ENCODE assay signal across 23 cellular contexts in the genomic region with DNA sequence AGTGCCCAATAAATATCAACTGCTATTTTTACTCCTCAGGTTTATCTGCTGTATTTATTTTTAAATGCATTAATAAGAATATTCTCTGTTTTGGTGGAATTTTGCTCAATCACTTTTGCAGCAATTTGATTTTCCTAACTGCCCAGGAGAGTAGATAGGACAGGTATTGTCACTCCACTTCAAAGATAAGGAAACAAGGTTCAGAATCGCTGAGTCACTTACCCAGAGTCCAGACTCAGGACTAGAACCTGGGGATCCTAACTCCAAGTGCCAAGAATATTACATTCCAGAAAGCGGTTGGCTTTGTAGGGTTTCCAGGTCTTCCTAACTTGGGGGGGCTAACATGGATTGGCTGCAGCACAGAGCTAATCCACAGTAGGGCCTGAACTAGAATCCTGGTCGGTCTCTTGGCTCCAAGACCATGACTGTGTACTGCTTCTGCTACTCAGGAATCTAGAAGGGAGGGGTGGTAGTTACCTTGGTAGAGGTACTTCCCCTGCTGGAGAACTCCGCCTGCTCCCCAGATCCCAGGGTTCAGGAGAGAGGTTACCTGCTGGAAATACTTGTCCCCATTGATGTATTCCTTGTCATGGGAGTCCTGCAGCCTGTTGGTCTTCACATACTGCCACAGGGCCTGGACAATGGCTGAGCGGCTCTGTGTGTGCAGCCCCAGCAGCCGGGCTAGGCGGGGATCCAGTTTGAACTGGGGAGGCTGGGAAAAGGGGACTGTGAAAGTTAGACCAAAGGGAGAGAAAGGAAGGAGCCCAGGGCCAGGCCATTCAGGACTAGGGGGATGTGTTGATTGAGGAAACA. TPM values are rescaled to one million over a fixed set of nuclear protein-coding genes. Genes with fewer than 3 reads are reported as not detected.
DNase-seq lines count a peak whose midpoint lies in the region; ATAC-seq, FAIRE-seq and TF ChIP-seq lines count a peak whose summit lies in the region.
"Had no signal": no experiment of that assay in that cellular context is flagged by ENCODE, and none has a peak within 500 bp of the region (broad histone marks: within the 10 kb centered on the region; RNA-seq: fewer than 3 reads in every experiment).

No MANE protein-coding gene starts in this region.

- H4K12ac ChIP-seq in trophoblast cell (ENCODE audit: low read depth, low read length), result no peak overlapping the region

- H4K20me1 ChIP-seq in H9 (ENCODE audit: control insufficient read depth, insufficient read depth, insufficient read length) (no peaks in the 10 kb centered on the region), astrocyte (ENCODE audit: insufficient read depth, low read length) (peaks cover 93% of the 10 kb centered on the region)

- H3K4me1 ChIP-seq in H9 (ENCODE audit: insufficient read depth, low read length) (no peaks in the 10 kb centered on the region), astrocyte (ENCODE audit: insufficient read depth, low read length) (peaks cover 14% of the 10 kb centered on the region), psoas muscle (peaks cover 51% of the 10 kb centered on the region), trophoblast cell (ENCODE audit: control insufficient read depth in 1 of 2, insufficient read depth in 2 of 2, low read length in 2 of 2) (peaks cover 3 to 8% of the 10 kb centered on the region in 2 experiments)

- H3K4me1 Mint-ChIP-seq in activated T-cell treated with anti-CD3 and anti-CD28 coated beads, Interleukin-2, amount 50 U/mL, for 24 hours (ENCODE audit: low read depth), result peaks cover 29% of the 10 kb centered on the region
- H3K4me1 Mint-ChIP-seq in H9, result peaks cover 22 to 28% of the 10 kb centered on the region in 2 experiments
- H3K4me1 Mint-ChIP-seq in astrocyte (ENCODE audit: low read depth, unreplicated experiment), result peaks cover 6% of the 10 kb centered on the region

- no peak overlapping the region for H4K91ac ChIP-seq in H9 (ENCODE audit: insufficient read length, low read depth, low read length)
- no peak overlapping the region for H4K91ac ChIP-seq in trophoblast cell (ENCODE audit: low read depth, low read length)

- no peaks in the 10 kb centered on the region for H3K9me3 Mint-ChIP-seq in activated T-cell treated with anti-CD3 and anti-CD28 coated beads, Interleukin-2, amount 50 U/mL, for 24 hours
- H3K9me3 Mint-ChIP-seq in H9, result no peaks in the 10 kb centered on the region; a peak in 1 of 5 replicates
- no peaks in the 10 kb centered on the region for H3K9me3 Mint-ChIP-seq in astrocyte (ENCODE audit: unreplicated experiment)
- H3K9me3 Mint-ChIP-seq: activated CD4-positive, alpha-beta T cell treated with anti-CD3 and anti-CD28 coated beads, Interleukin-2, amount 10 ng/mL, durations not matched to agents 7 days and 5 days; activated naive CD4-positive, alpha-beta T cell treated with anti-CD3 and anti-CD28 coated beads, Interleukin-2, amount 50 U/mL, for 24 hours; immature natural killer cell; T-cell had no signal

- H3K27ac Mint-ChIP-seq in activated T-cell treated with anti-CD3 and anti-CD28 coated beads, Interleukin-2, amount 50 U/mL, for 24 hours, result peak overlapping the region; percentile 69
- peak overlapping the region in 2 of 3 experiments; percentile 47 to 53; a peak in 3 of 7 replicates for H3K27ac Mint-ChIP-seq in H9
- H3K27ac Mint-ChIP-seq in astrocyte (ENCODE audit: unreplicated experiment), result peak overlapping the region; percentile 53
- H3K27ac Mint-ChIP-seq: activated CD4-positive, alpha-beta T cell treated with anti-CD3 and anti-CD28 coated beads, Interleukin-2, amount 10 ng/mL, durations not matched to agents 7 days and 5 days; activated naive CD4-positive, alpha-beta T cell treated with anti-CD3 and anti-CD28 coated beads, Interleukin-2, amount 50 U/mL, for 24 hours; T-cell had no signal

- no peak for FAIRE-seq in astrocyte (lab: Jason Lieb, UNC)
- FAIRE-seq: urothelium cell line had no signal

- H2BK12ac ChIP-seq in H9 (ENCODE audit: insufficient read length, low read depth, low read length) (no peak overlapping the region), trophoblast cell (ENCODE audit: low read length) (no peak overlapping the region)

- no peak overlapping the region for H2BK15ac ChIP-seq in H9 (ENCODE audit: low read depth, low read length)

- no peak overlapping the region for H3K4me2 ChIP-seq in H9 (ENCODE audit: insufficient read depth, insufficient read length, low read length)
- H3K4me2 ChIP-seq in astrocyte (ENCODE audit: low read length), result no peak overlapping the region
- no peak overlapping the region for H3K4me2 ChIP-seq in trophoblast cell (ENCODE audit: low read length)
- H3K4me2 ChIP-seq: KMS-11 had no signal

- H3K79me2 ChIP-seq in H9 (ENCODE audit: insufficient read depth, low read length), result no peaks in the 10 kb centered on the region
- H3K79me2 ChIP-seq in astrocyte (ENCODE audit: insufficient read depth, low read length), result peaks cover 42% of the 10 kb centered on the region
- H3K79me2 ChIP-seq in trophoblast cell (ENCODE audit: control insufficient read depth, insufficient read depth, low read length, poor library complexity), result no peaks in the 10 kb centered on the region

- no peak overlapping the region for H3K4me3 ChIP-seq in astrocyte (ENCODE audit: insufficient read depth, low read depth, low read length)
- no peak overlapping the region for H3K4me3 ChIP-seq in psoas muscle
- H3K4me3 ChIP-seq in trophoblast cell (ENCODE audit: low read depth, low read length), result no peak overlapping the region
- H3K4me3 ChIP-seq: coronary artery, lower lobe of right lung, ovary had no signal

- H3K27me3 ChIP-seq in H9 (ENCODE audit: insufficient read depth, low read length) (no peaks in the 10 kb centered on the region; the same call in 1 of the 2 replicates), astrocyte (ENCODE audit: insufficient read depth, low read length) (no peaks in the 10 kb centered on the region), psoas muscle (ENCODE audit: insufficient read depth in 3 of 3, low read length in 2 of 3) (no peaks in the 10 kb centered on the region), trophoblast cell (ENCODE audit: insufficient read depth, low read length) (peaks cover 6% of the 10 kb centered on the region)
- H3K27me3 ChIP-seq: ovary had no signal

- H2BK120ac ChIP-seq in H9 (ENCODE audit: low read depth, low read length, poor library complexity, severe bottlenecking) (no peak overlapping the region), trophoblast cell (ENCODE audit: insufficient read depth, low read length, poor library complexity) (no peak overlapping the region)

- H2AFZ ChIP-seq in H9 (ENCODE audit: low read length) (no peak overlapping the region), astrocyte (ENCODE audit: low read depth, low read length) (no peak overlapping the region), trophoblast cell (ENCODE audit: insufficient read depth, low read length, poor library complexity) (no peak overlapping the region)

- ATAC-seq in psoas muscle, result no peak
- ATAC-seq: lower lobe of right lung, T-cell had no signal

- H3K9me3 ChIP-seq in H9 (ENCODE audit: control insufficient read depth, low read depth, low read length) (no peaks in the 10 kb centered on the region), astrocyte (ENCODE audit: insufficient read depth, low read depth, low read length) (no peaks in the 10 kb centered on the region), psoas muscle (no peaks in the 10 kb centered on the region), trophoblast cell (ENCODE audit: insufficient read depth, low read depth, low read length) (no peaks in the 10 kb centered on the region)
- H3K9me3 ChIP-seq: lower lobe of right lung, ovary had no signal

- intact Hi-C loops in psoas muscle (cut with DNase I), result loop anchor here (5.0 kb wide), 3 partner anchors 49 to 119 kb away; no protein-coding TSS in a partner anchor

- H3K9ac ChIP-seq in H9 (ENCODE audit: extremely low read depth, insufficient read length, low read length) (no peak overlapping the region), astrocyte (ENCODE audit: low read length) (no peak overlapping the region), trophoblast cell (ENCODE audit: low read length) (no peak overlapping the region)
- H3K9ac ChIP-seq: KMS-11 had no signal

- H2BK20ac ChIP-seq in H9 (ENCODE audit: low read depth, low read length, poor library complexity, severe bottlenecking), result no peak overlapping the region

- no peak overlapping the region for H2AK5ac ChIP-seq in H9 (ENCODE audit: insufficient read length, low read length)
- no peak overlapping the region for H2AK5ac ChIP-seq in trophoblast cell (ENCODE audit: low read length)

- H3K36me3 Mint-ChIP-seq in activated T-cell treated with anti-CD3 and anti-CD28 coated beads, Interleukin-2, amount 50 U/mL, for 24 hours (ENCODE audit: low read depth), result peaks cover 44% of the 10 kb centered on the region
- H3K36me3 Mint-ChIP-seq in H9 (ENCODE audit: insufficient read depth in 1 of 3, low read depth in 3 of 3) (peaks cover 2 to 15% (median 10%) of the 10 kb centered on the region in 3 experiments; a peak in 6 of 7 replicates), astrocyte (ENCODE audit: low read depth, unreplicated experiment) (peaks cover 21% of the 10 kb centered on the region)

- H2BK5ac ChIP-seq in H9 (ENCODE audit: insufficient read length, low read length) (no peak overlapping the region), trophoblast cell (ENCODE audit: low read depth, low read length, poor library complexity) (no peak overlapping the region)

- H3K79me1 ChIP-seq in H9 (ENCODE audit: insufficient read depth, low read depth, low read length, poor library complexity, severe bottlenecking), result no peaks in the 10 kb centered on the region
- no peaks in the 10 kb centered on the region for H3K79me1 ChIP-seq in trophoblast cell (ENCODE audit: low read length)

- H3K27ac ChIP-seq in H9 (ENCODE audit: insufficient read length, low read depth, low read length) (no peak overlapping the region), astrocyte (ENCODE audit: low read depth, low read length) (no peak overlapping the region), psoas muscle (peak overlapping the region; percentile 42), trophoblast cell (ENCODE audit: low read depth, low read length) (no peak overlapping the region)
- H3K27ac ChIP-seq: KMS-11, lower lobe of right lung, ovary had no signal

- H3K23ac ChIP-seq in H9 (ENCODE audit: insufficient read length, low read depth, low read length), result no peak overlapping the region
- no peak overlapping the region for H3K23ac ChIP-seq in trophoblast cell (ENCODE audit: low read length)

- H3K56ac ChIP-seq in H9 (ENCODE audit: insufficient read length, low read depth, low read length), result no peak overlapping the region

- no peak overlapping the region for H4K8ac ChIP-seq in H9 (replicated peaks; ENCODE audit: insufficient read length, low read depth, low read length)
- H4K8ac ChIP-seq in trophoblast cell (ENCODE audit: low read depth, low read length), result no peak overlapping the region

- no peak overlapping the region for H4K5ac ChIP-seq in H9 (ENCODE audit: insufficient read length, low read depth, low read length)

- WGBS in H9 (ENCODE audit: extremely low coverage, insufficient read length, low lambda C conversion rate), result no CpG with 5 or more reads among the region's 7 CpGs
- WGBS in psoas muscle, 3 donors, result 74 to 85% (median 77%) methylated on average over 7 of the region's 7 CpGs
- WGBS in trophoblast cell (ENCODE audit: extremely low coverage, insufficient coverage, insufficient read length), result no CpG with 5 or more reads among the region's 7 CpGs

- H3K27me3 Mint-ChIP-seq in activated T-cell treated with anti-CD3 and anti-CD28 coated beads, Interleukin-2, amount 50 U/mL, for 24 hours, result peaks cover 4% of the 10 kb centered on the region
- peaks cover 25% of the 10 kb centered on the region for H3K27me3 Mint-ChIP-seq in H9 (ENCODE audit: low read depth)
- H3K27me3 Mint-ChIP-seq in astrocyte (ENCODE audit: low read depth, unreplicated experiment), result no peaks in the 10 kb centered on the region
- H3K27me3 Mint-ChIP-seq: activated naive CD4-positive, alpha-beta T cell treated with anti-CD3 and anti-CD28 coated beads, Interleukin-2, amount 50 U/mL, for 24 hours had no signal

- H3T11ph ChIP-seq in H9 (ENCODE audit: low read length), result no peak overlapping the region

- no peak overlapping the region for H3K4me3 Mint-ChIP-seq in activated T-cell treated with anti-CD3 and anti-CD28 coated beads, Interleukin-2, amount 50 U/mL, for 24 hours
- H3K4me3 Mint-ChIP-seq in H9 (no peak overlapping the region), astrocyte (ENCODE audit: unreplicated experiment) (no peak overlapping the region)
- H3K4me3 Mint-ChIP-seq: activated CD4-positive, alpha-beta T cell treated with anti-CD3 and anti-CD28 coated beads, Interleukin-2, amount 10 ng/mL, durations not matched to agents 7 days and 5 days; activated naive CD4-positive, alpha-beta T cell treated with anti-CD3 and anti-CD28 coated beads, Interleukin-2, amount 50 U/mL, for 24 hours; T-cell had no signal

- H3K36me3 ChIP-seq in astrocyte (ENCODE audit: insufficient read depth, low read length) (peaks cover 37% of the 10 kb centered on the region), psoas muscle (ENCODE audit: insufficient read depth in 1 of 2, low read depth in 1 of 2) (peaks cover 0 to 79% of the 10 kb centered on the region in 2 donors), trophoblast cell (ENCODE audit: control insufficient read depth in 1 of 2, insufficient read depth in 2 of 2, low read length in 2 of 2) (peaks cover 41 to 45% of the 10 kb centered on the region in 2 experiments)
- H3K36me3 ChIP-seq: ovary had no signal

- H3K23me2 ChIP-seq in H9 (ENCODE audit: insufficient read length, low read depth, low read length, poor library complexity, severe bottlenecking), result no peaks in the 10 kb centered on the region

- no peak for DNase-seq in activated T-cell treated with anti-CD3 and anti-CD28 coated beads, Interleukin-2, amount 50 U/mL, for 24 hours
- DNase-seq in activated T-cell treated with anti-CD3 and anti-CD28 coated beads, Interleukin-2, amount 50 U/mL, for 48 hours, result no peak
- DNase-seq in H9, result no peak
- no peak for DNase-seq in astrocyte (ENCODE audit: low read depth)
- DNase-seq in psoas muscle, result no peak
- no peak for DNase-seq in trophoblast cell
- no peak for DNase-seq in NCI-H2196 (lab: John Stamatoyannopoulos, UW; ENCODE audit: unreplicated experiment)
- DNase-seq in stimulated activated naive CD4-positive, alpha-beta T cell (lab: John Stamatoyannopoulos, UW), result no peak
- DNase-seq: ACHN; activated CD4-positive, alpha-beta T cell treated with anti-CD3 and anti-CD28 coated beads, Interleukin-2, amount 10 ng/mL, durations not matched to agents 7 days and 5 days; DMS153; immature natural killer cell; lower lobe of right lung; NCI-H2029 treated with DMSO at 0.1 percent for 48 hours; NCI-H446; substantia nigra; T-cell had no signal

- no peak overlapping the region; the same call in 1 of the 2 replicates for H3K14ac ChIP-seq in H9 (ENCODE audit: insufficient read depth, low read length)
- no peak overlapping the region for H3K14ac ChIP-seq in trophoblast cell (ENCODE audit: low read length)

- H3K18ac ChIP-seq in H9 (ENCODE audit: insufficient read length, low read depth, low read length) (no peak overlapping the region), trophoblast cell (ENCODE audit: low read length) (no peak overlapping the region)

- no peak overlapping the region for H3K4ac ChIP-seq in H9 (ENCODE audit: low read depth, low read length)
- no peak overlapping the region for H3K4ac ChIP-seq in trophoblast cell (ENCODE audit: low read depth, low read length)

- TF ChIP-seq CTCF in H9 (conservative IDR thresholded peaks at IDR 0.05), result no peak
- TF ChIP-seq CTCF in astrocyte (IDR thresholded peaks at IDR 0.05; ENCODE audit: insufficient read depth, low read depth, low read length), result no peak
- TF ChIP-seq CTCF in psoas muscle (IDR thresholded peaks at IDR 0.05), result no peak

RNA-seq across cellular contexts. Expression of gene SMARCD3, which starts 7.3 kb away (rescaled TPM):
- total RNA-seq in H9 (2021), result 4.7 and 5.0 TPM in 2 replicates
- 47.7 and 50.0 TPM in 2 replicates for total RNA-seq in astrocyte
- total RNA-seq in psoas muscle, result 100 to 1,000 TPM in 3 of 4 donors, 10 to 100 TPM in 1; 92.5 to 138 (median 108) TPM
- polyA plus RNA-seq in psoas muscle, result 10 to 100 TPM; 38.3 to 75.8 (median 58.5) TPM
- 11.3 and 11.7 TPM in 2 replicates for polyA plus RNA-seq in trophoblast cell (2013)

RNA-seq across cellular contexts. Expression of gene CHPF2, which starts 8.9 kb away (rescaled TPM):
- total RNA-seq in H9 (2021) (25.7 and 28.1 TPM in 2 replicates), astrocyte (84.7 and 101 TPM in 2 replicates), psoas muscle (10 to 100 TPM in 3 of 4 donors, 1 to 10 TPM in 1; 8.8 to 19.8 (median 11.4) TPM)
- polyA plus RNA-seq in psoas muscle, result 10 to 100 TPM in 1 of 3 donors, 1 to 10 TPM in 2; 5.3 to 19.2 (median 8.0) TPM
- polyA plus RNA-seq in trophoblast cell (2013), result 22.6 and 24.6 TPM in 2 replicates

RNA-seq across cellular contexts. Expression of gene ABCF2, which starts 14.1 kb away (rescaled TPM):
- 70.1 and 70.5 TPM in 2 replicates for total RNA-seq in H9 (2021)
- total RNA-seq in astrocyte, result 53.2 and 54.3 TPM in 2 replicates
- 10 to 100 TPM; 35.7 to 66.7 (median 57.5) TPM for total RNA-seq in psoas muscle
- polyA plus RNA-seq in psoas muscle, result 10 to 100 TPM; 49.8 to 94.0 (median 66.3) TPM
- polyA plus RNA-seq in trophoblast cell (2013), result 25.9 and 26.8 TPM in 2 replicates

RNA-seq across cellular contexts. Expression of gene H2BK1, which starts 30.9 kb away (rescaled TPM):
- total RNA-seq in H9 (2021) (0.97 TPM in 1 of 2 replicates, not detected in the other), astrocyte (not detected in 2 replicates), psoas muscle (under 1 TPM in 1 of 4 donors, not detected in 3; 0.83 TPM)
- polyA plus RNA-seq in psoas muscle, result not detected
- polyA plus RNA-seq in trophoblast cell (2013), result not detected in 2 replicates
- total RNA-seq: activated CD4-positive, alpha-beta T cell treated with anti-CD3 and anti-CD28 coated beads, Interleukin-2, amount 10 ng/mL, durations not matched to agents 7 days and 5 days; lower lobe of right lung; RPMI7951 had no signal
- polyA plus RNA-seq: immature natural killer cell had no signal

RNA-seq across cellular contexts. Expression of gene ASB10, which starts 54.1 kb away (rescaled TPM):
- total RNA-seq in H9 (2021), result not detected in 2 replicates
- total RNA-seq in astrocyte, result not detected in 2 replicates
- total RNA-seq in psoas muscle, result 10 to 100 TPM in 3 of 4 donors, 1 to 10 TPM in 1; 9.7 to 29.6 (median 23.0) TPM
- 10 to 100 TPM in 2 of 3 donors, 1 to 10 TPM in 1; 3.8 to 25.2 (median 22.5) TPM for polyA plus RNA-seq in psoas muscle
- polyA plus RNA-seq in trophoblast cell (2013), result not detected in 2 replicates
- total RNA-seq: activated CD4-positive, alpha-beta T cell treated with anti-CD3 and anti-CD28 coated beads, Interleukin-2, amount 10 ng/mL, durations not matched to agents 7 days and 5 days; lower lobe of right lung; ovary; RPMI7951; T-cell had no signal
- polyA plus RNA-seq: immature natural killer cell, ovary had no signal
